In genomic region chr4:52015366-52015765, GRCh38 we compare ENCODE assay signal across 10 cellular contexts. TPM values are rescaled to one million over a fixed set of nuclear protein-coding genes. Genes with fewer than 3 reads are reported as not detected.
DNase-seq lines count a peak whose midpoint lies in the region; ATAC-seq and TF ChIP-seq lines count a peak whose summit lies in the region.
"Had no signal": no experiment of that assay in that cellular context is flagged by ENCODE, and none has a peak within 500 bp of the region (broad histone marks: within the 10 kb centered on the region; RNA-seq: fewer than 3 reads in every experiment).

No MANE protein-coding gene starts in this region.

- H3K4me3 Mint-ChIP-seq in brain, result no peak overlapping the region

- H3K9me3 Mint-ChIP-seq in brain, result no peaks in the 10 kb centered on the region

- H3K4me1 Mint-ChIP-seq in brain, result no peaks in the 10 kb centered on the region

- H3K27me3 Mint-ChIP-seq in brain, result no peaks in the 10 kb centered on the region

- peaks cover 8% of the 10 kb centered on the region for H3K36me3 Mint-ChIP-seq in brain

- no peak overlapping the region for H3K27ac Mint-ChIP-seq in brain

- DNase-seq in H7, result peak; percentile 32
- DNase-seq in NCI-H69 (lab: John Stamatoyannopoulos, UW), result peak; percentile 1
- peak; percentile 28 for DNase-seq in myocyte (ENCODE audit: low read depth)
- no peak for DNase-seq in nucleus accumbens (lab: John Stamatoyannopoulos, UW)
- DNase-seq: NCI-H1417 treated with DMSO at 0.1 percent for 48 hours, posterior cingulate gyrus had no signal

- peak; percentile 38 to 42 for TF ChIP-seq CTCF in brain (conservative IDR thresholded peaks at IDR 0.05)

- no peak overlapping the region for H3K4me3 ChIP-seq in H7 (ENCODE audit: insufficient read depth, low read depth, low read length)

- ATAC-seq in HG03280 (IDR thresholded peaks at IDR 0.05; ENCODE audit: unreplicated experiment), result no peak
- ATAC-seq in GM18502 (IDR thresholded peaks at IDR 0.05; ENCODE audit: poor library complexity, unreplicated experiment), result no peak
- no peak for ATAC-seq in GM21529 (IDR thresholded peaks at IDR 0.05; ENCODE audit: unreplicated experiment)

- no peaks in the 10 kb centered on the region for H3K27me3 ChIP-seq in H7 (ENCODE audit: control insufficient read depth, insufficient read depth, low read length)

- H3K36me3 ChIP-seq in H7 (replicated peaks; ENCODE audit: control insufficient read depth, insufficient read depth, low read length), result no peaks in the 10 kb centered on the region

RNA-seq across cellular contexts. Expression of gene LRRC66, which starts 4.8 kb away (rescaled TPM):
- 0.10 and 0.15 TPM in 2 replicates for total RNA-seq in H7 (2014; rRNA removed; shearing (Covaris generic))
- polyA plus RNA-seq in brain (ENCODE audit: insufficient read depth, low read depth, low replicate concordance), result 0.24 TPM
- total RNA-seq in myocyte, result 0.94 and 2.2 TPM in 2 replicates
- 0.49 TPM for polyA plus RNA-seq in myocyte (2012)

RNA-seq across cellular contexts. Expression of gene SGCB, which starts 22.7 kb away (rescaled TPM):
- total RNA-seq in H7 (2014; rRNA removed; shearing (Covaris generic)), result 8.7 and 9.5 TPM in 2 replicates
- 60.0 TPM for polyA plus RNA-seq in brain (ENCODE audit: insufficient read depth, low read depth, low replicate concordance)
- total RNA-seq in myocyte, result 58.6 and 70.2 TPM in 2 replicates
- polyA plus RNA-seq in myocyte (2012), result 41.3 TPM

RNA-seq across cellular contexts. Expression of gene SPATA18, which starts 35.7 kb away (rescaled TPM):
- total RNA-seq in H7 (2014; rRNA removed; shearing (Covaris generic)), result 0.10 and 0.26 TPM in 2 replicates
- polyA plus RNA-seq in brain (ENCODE audit: insufficient read depth, low read depth, low replicate concordance), result 3.6 TPM
- not detected in 2 replicates for total RNA-seq in myocyte
- not detected for polyA plus RNA-seq in myocyte (2012)

Comparison
In these comparisons a context has a peak if more than half of its experiments do, and no peak if none do; other contexts are left out.
1. DNase-seq: peak in H7 (single experiment), NCI-H69 (single experiment) and myocyte (single experiment); none in nucleus accumbens (0 of 56).